1 cellular context compared by ENCODE assay signal in genomic region chr2:219362524-219363164, GRCh38.
TF ChIP-seq lines count a peak whose summit lies in the region.

No MANE protein-coding gene starts in this region.

TF ChIP-seq in IMR-90, 13 proteins besides CTCF, POLR2A, EP300 and RAD21 (continued from another document):
- peak; percentile 95 for TF ChIP-seq FOS (IDR thresholded peaks at IDR 0.05; ENCODE audit: low read depth, low read length)
- TF ChIP-seq USF2 (IDR thresholded peaks at IDR 0.05; ENCODE audit: low read depth, low read length): peak; percentile 52; the same call in 1 of the 2 replicates
- TF ChIP-seq CEBPB (IDR thresholded peaks at IDR 0.05; ENCODE audit: low read depth, low read length): peak; percentile 25; the same call in 1 of the 2 replicates
- peak; percentile 51; the same call in 1 of the 2 replicates for TF ChIP-seq BHLHE40 (IDR thresholded peaks at IDR 0.05; ENCODE audit: low read depth, low read length)
- no peak for TF ChIP-seq SMC3 (IDR thresholded peaks at IDR 0.05; ENCODE audit: low read depth, low read length)
- no peak for TF ChIP-seq CHD1 (IDR thresholded peaks at IDR 0.05; ENCODE audit: low read depth, low read length)
